ENCODE assay signal across 11 cellular contexts in the genomic region with DNA sequence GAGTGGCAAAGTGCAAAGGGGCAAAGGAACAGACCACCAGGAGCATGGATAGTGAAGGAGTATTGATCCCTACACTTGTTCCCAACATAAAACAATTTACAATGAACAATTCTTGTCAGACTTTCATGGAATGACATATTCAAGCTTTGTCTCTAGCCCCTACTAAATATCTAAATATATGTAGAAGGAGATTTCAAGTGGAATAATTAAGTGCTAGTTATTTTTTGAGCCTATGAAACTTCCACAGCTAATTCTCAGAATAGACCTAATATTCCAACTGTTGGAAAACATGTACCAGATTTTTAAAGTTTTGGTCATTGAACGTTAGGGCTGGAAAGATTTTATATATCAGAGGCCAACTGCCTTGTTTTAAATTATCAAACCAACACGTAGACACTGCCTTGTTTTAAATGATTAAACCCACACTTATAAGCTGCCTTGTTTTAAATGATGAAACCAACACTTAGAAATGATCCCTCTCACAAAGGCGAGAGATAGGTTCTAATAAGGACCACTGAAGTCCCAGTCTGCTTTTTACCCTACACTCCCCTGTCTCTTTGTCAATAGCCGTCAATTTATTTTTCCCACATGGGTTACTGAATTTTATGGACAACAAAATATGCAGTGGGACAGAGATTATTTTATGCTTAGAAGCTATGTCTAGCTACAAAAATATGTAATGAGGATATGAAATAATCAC.
"Had no signal": no experiment of that assay in that cellular context is flagged by ENCODE, and none has a peak within 500 bp of the region (broad histone marks: within the 10 kb centered on the region; RNA-seq: fewer than 3 reads in every experiment).

No MANE protein-coding gene starts in this region.

- H3K4me3 Mint-ChIP-seq: GM23338, H9, HFFc6 had no signal

- H3K36me3 ChIP-seq: HAP-1 had no signal

- ATAC-seq: GM23338, HCT116 had no signal

- FAIRE-seq: H1, H54 had no signal

- H2AFZ ChIP-seq: GM23248, GM23338 had no signal

- H3K9me3 ChIP-seq: HAP-1 had no signal

- H3K4me2 ChIP-seq: GM23338 had no signal

- H3K27ac Mint-ChIP-seq: GM23338, H9, HFFc6 had no signal

- DNase-seq: GM23248, GOT3, H7, H9, HCEC 1CT, HFFc6 had no signal

- H3K9me3 Mint-ChIP-seq: GM23338, H9, HFFc6 had no signal

- H3K27ac ChIP-seq: GM23248 had no signal

- H3K9ac ChIP-seq: GM23248 had no signal

- H3K4me3 ChIP-seq: GM23248, GM23338, HAP-1 had no signal
